ENCODE assay signal across 27 cellular contexts in genomic region chr7:17477182-17477581, GRCh38.
"Had no signal": no experiment of that assay in that cellular context is flagged by ENCODE, and none has a peak within 500 bp of the region (broad histone marks: within the 10 kb centered on the region; RNA-seq: fewer than 3 reads in every experiment).

No MANE protein-coding gene starts in this region.

- H3K27me3 ChIP-seq: body of pancreas, esophagus muscularis mucosa, foreskin keratinocyte, gastrocnemius medialis, heart left ventricle had no signal

- H3K27ac ChIP-seq: body of pancreas, esophagus muscularis mucosa, foreskin keratinocyte, gastrocnemius medialis, heart left ventricle, WERI-Rb-1 had no signal

- H3K4me1 ChIP-seq: body of pancreas, esophagus muscularis mucosa, foreskin keratinocyte, gastrocnemius medialis, heart left ventricle had no signal

- H3K4me3 ChIP-seq: body of pancreas, esophagus muscularis mucosa, gastrocnemius medialis, heart left ventricle had no signal

- H3K9me3 ChIP-seq: body of pancreas, esophagus muscularis mucosa, gastrocnemius medialis, heart left ventricle had no signal

- H3K36me3 ChIP-seq: esophagus muscularis mucosa, gastrocnemius medialis, heart left ventricle, WERI-Rb-1 had no signal

- DNase-seq: activated B cell treated with CpG ODN at 0.5 μM for 24 hours; activated CD4-positive, alpha-beta T cell treated with anti-CD3 and anti-CD28 coated beads for 48 hours; activated CD4-positive, alpha-beta T cell treated with anti-CD3 and anti-CD28 coated beads, Interleukin-2, amount 50 U/mL, for 1 hour; activated CD4-positive, alpha-beta T cell treated with anti-CD3 and anti-CD28 coated beads, Interleukin-2, amount 50 U/mL, for 48 hours; activated CD8-positive, alpha-beta memory T cell treated with anti-CD3 and anti-CD28 coated beads for 24 hours; activated CD8-positive, alpha-beta T cell treated with anti-CD3 and anti-CD28 coated beads for 36 hours; activated effector memory CD4-positive, alpha-beta T cell treated with Interleukin-2 at 50 U/mL for 16 hours; activated gamma-delta T cell treated with Interleukin-2 at 50 U/mL for 16 hours; activated naive CD4-positive, alpha-beta T cell treated with anti-CD3 and anti-CD28 coated beads, Interleukin-2, amount 50 U/mL, for 16 hours; activated naive CD4-positive, alpha-beta T cell treated with Interleukin-2 at 50 U/mL for 16 hours; activated T-cell treated with anti-CD3 and anti-CD28 coated beads, Interleukin-2, amount 50 U/mL, for 4 hours; amniotic stem cell; anterior cingulate cortex; body of pancreas; caudate nucleus; cortex of kidney; dermis blood vessel endothelial cell; effector CD4-positive, alpha-beta T cell; effector memory CD8-positive, alpha-beta T cell; erythroblast; foreskin keratinocyte; gastrocnemius medialis; glutamatergic neuron; heart left ventricle; T1000; WERI-Rb-1 had no signal
